Comparison of ENCODE assay signal across 9 cellular contexts in the genomic region with DNA sequence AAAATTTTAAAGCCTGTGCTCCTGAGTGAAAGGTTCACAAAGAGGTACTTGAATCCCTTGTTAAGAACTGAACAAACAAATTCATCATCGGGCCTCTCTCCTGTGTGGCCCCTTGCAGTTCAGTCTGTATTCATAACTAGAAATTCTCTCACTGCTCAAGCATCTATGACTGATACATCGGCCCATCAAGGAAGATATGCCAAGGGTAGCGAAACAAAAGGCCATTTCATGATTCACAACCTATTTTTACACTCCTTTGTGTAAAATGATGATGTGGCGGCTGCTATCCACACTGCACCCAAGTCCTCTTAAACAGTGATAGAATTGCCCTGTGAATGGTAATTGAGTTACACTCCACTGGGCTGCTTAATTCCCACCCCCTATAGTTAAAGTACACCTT.
DNase-seq lines count a peak whose midpoint lies in the region; ATAC-seq and TF ChIP-seq lines count a peak whose summit lies in the region.
"Had no signal": no experiment of that assay in that cellular context is flagged by ENCODE, and none has a peak within 500 bp of the region (broad histone marks: within the 10 kb centered on the region; RNA-seq: fewer than 3 reads in every experiment).

No MANE protein-coding gene starts in this region.

- ATAC-seq in Right ventricle myocardium superior (ENCODE audit: poor library complexity) (peak; percentile 50), HG02884 (IDR thresholded peaks at IDR 0.05; ENCODE audit: unreplicated experiment) (no peak), HG03442 (IDR thresholded peaks at IDR 0.05; ENCODE audit: unreplicated experiment) (no peak)

- H3K79me2 ChIP-seq in OCI-LY3 (ENCODE audit: low read length), result no peaks in the 10 kb centered on the region

- H3K36me3 ChIP-seq in OCI-LY3 (replicated peaks; ENCODE audit: low read depth, low read length), result no peaks in the 10 kb centered on the region
- H3K36me3 ChIP-seq in vagina, result no peaks in the 10 kb centered on the region

- intact Hi-C loops in Right ventricle myocardium superior (cut with DNase I), result no loop called here
- intact Hi-C loops in vagina (cut with DNase I), result no loop called here

- no peak overlapping the region for H3K4me3 Mint-ChIP-seq in activated naive CD4-positive, alpha-beta T cell treated with anti-CD3 and anti-CD28 coated beads, Interleukin-2, amount 10 ng/mL, durations not matched to agents 7 days and 5 days
- H3K4me3 Mint-ChIP-seq: CD4-positive, alpha-beta T cell had no signal

- no peak for TF ChIP-seq POLR2A in vagina (IDR thresholded peaks at IDR 0.05)

- no peak overlapping the region for H2AFZ ChIP-seq in OCI-LY3 (ENCODE audit: low read depth, low read length)

- peaks cover 3% of the 10 kb centered on the region for H3K36me3 Mint-ChIP-seq in activated naive CD4-positive, alpha-beta T cell treated with anti-CD3 and anti-CD28 coated beads, Interleukin-2, amount 10 ng/mL, durations not matched to agents 7 days and 5 days

- TF ChIP-seq CTCF in OCI-LY3 (IDR thresholded peaks at IDR 0.05; ENCODE audit: low read depth, low read length), result no peak
- TF ChIP-seq CTCF in vagina (IDR thresholded peaks at IDR 0.05), result no peak

- H3K4me1 Mint-ChIP-seq in activated naive CD4-positive, alpha-beta T cell treated with anti-CD3 and anti-CD28 coated beads, Interleukin-2, amount 10 ng/mL, durations not matched to agents 7 days and 5 days, result no peaks in the 10 kb centered on the region

- no peaks in the 10 kb centered on the region for H3K9me3 Mint-ChIP-seq in activated naive CD4-positive, alpha-beta T cell treated with anti-CD3 and anti-CD28 coated beads, Interleukin-2, amount 10 ng/mL, durations not matched to agents 7 days and 5 days
- H3K9me3 Mint-ChIP-seq: CD4-positive, alpha-beta T cell had no signal

- CTCF ChIA-PET in activated naive CD4-positive, alpha-beta T cell treated with anti-CD3 and anti-CD28 coated beads, Interleukin-2, amount 10 ng/mL, durations not matched to agents 7 days and 5 days (lab: Charles Lee), result no interaction called here

- H3K27me3 ChIP-seq in OCI-LY3 (ENCODE audit: low read depth, low read length), result no peaks in the 10 kb centered on the region
- no peaks in the 10 kb centered on the region for H3K27me3 ChIP-seq in vagina

- no peaks in the 10 kb centered on the region for H4K20me1 ChIP-seq in OCI-LY3 (ENCODE audit: insufficient read depth, low read length)

- H3K27ac Mint-ChIP-seq in activated naive CD4-positive, alpha-beta T cell treated with anti-CD3 and anti-CD28 coated beads, Interleukin-2, amount 10 ng/mL, durations not matched to agents 7 days and 5 days, result no peak overlapping the region
- H3K27ac Mint-ChIP-seq: CD4-positive, alpha-beta T cell had no signal

- 0 out of 2 replicates have a peak overlapping the region, but pooled peaks have one; percentile 19 for H3K4me3 ChIP-seq in OCI-LY3 (ENCODE audit: low read length)
- H3K4me3 ChIP-seq in vagina, result no peak overlapping the region

- peak overlapping the region; percentile 57 for H3K4me2 ChIP-seq in OCI-LY3 (ENCODE audit: low read length)

- H3K4me1 ChIP-seq in OCI-LY3 (ENCODE audit: low read length) (peaks cover 26% of the 10 kb centered on the region), vagina (peaks cover 1% of the 10 kb centered on the region)

- DNase-seq in stimulated activated CD4-positive, alpha-beta T cell treated with anti-CD3 and anti-CD28 coated beads, Interleukin-1b, Interleukin-23, amount 100 ng/mL, for 48 hours, result peak; percentile 10
- no peak for DNase-seq in stimulated activated CD4-positive, alpha-beta T cell treated with anti-CD3 and anti-CD28 coated beads, Interleukin-2, amount 100 ng/mL, for 24 hours
- DNase-seq in Right ventricle myocardium superior (no peak), vagina (ENCODE audit: extremely low spot score in 2 of 2) (no peak)
- DNase-seq in activated naive CD4-positive, alpha-beta T cell treated with anti-CD3 and anti-CD28 coated beads, Interleukin-2, amount 10 ng/mL, durations not matched to agents 7 days and 5 days, result no peak
- DNase-seq: CD4-positive, alpha-beta T cell had no signal

- no peak overlapping the region for H3K9ac ChIP-seq in OCI-LY3 (ENCODE audit: low read length)

- H3K27ac ChIP-seq in OCI-LY3 (ENCODE audit: low read length) (no peak overlapping the region), vagina (no peak overlapping the region)

- H3K27me3 Mint-ChIP-seq in activated naive CD4-positive, alpha-beta T cell treated with anti-CD3 and anti-CD28 coated beads, Interleukin-2, amount 10 ng/mL, durations not matched to agents 7 days and 5 days, result no peaks in the 10 kb centered on the region
- H3K27me3 Mint-ChIP-seq: CD4-positive, alpha-beta T cell had no signal

- H3K9me3 ChIP-seq in OCI-LY3 (ENCODE audit: insufficient read depth, low read length) (no peaks in the 10 kb centered on the region), vagina (no peaks in the 10 kb centered on the region)
